In the genomic region with DNA sequence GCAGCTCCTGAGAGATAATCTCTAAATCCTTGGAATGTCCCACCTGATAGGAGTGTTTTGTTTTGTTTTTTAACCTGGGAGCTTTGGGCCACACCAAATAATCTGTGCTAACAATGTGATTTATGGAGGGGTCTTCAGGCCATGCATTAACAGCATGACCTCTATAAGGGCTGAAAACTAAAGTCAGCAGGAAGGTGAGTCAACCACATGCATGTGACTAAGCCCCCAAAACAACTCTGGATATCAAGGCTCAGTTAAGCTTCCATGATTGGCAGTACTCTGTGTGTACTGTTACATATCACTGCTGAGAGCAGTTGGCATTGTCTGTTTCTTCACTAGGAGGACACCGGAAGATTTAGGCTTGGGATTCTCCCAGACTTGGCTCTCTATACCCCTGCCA, we compare ENCODE assay signal across 24 cellular contexts. TPM values are rescaled to one million over a fixed set of nuclear protein-coding genes. Genes with fewer than 3 reads are reported as not detected.
DNase-seq lines count a peak whose midpoint lies in the region; TF ChIP-seq lines count a peak whose summit lies in the region.
"Had no signal": no experiment of that assay in that cellular context is flagged by ENCODE, and none has a peak within 500 bp of the region (broad histone marks: within the 10 kb centered on the region; RNA-seq: fewer than 3 reads in every experiment).

No MANE protein-coding gene starts in this region.

- CTCF ChIA-PET in HEK293T (lab: Yijun Ruan, JAX) = interaction anchor here (0.6 to 0.7 kb wide), 3 partner anchors 40 to 1537 kb away, joined by 4 to 10 read pairs (median 4); no protein-coding TSS in a partner anchor

- no peaks in the 10 kb centered on the region for H3K36me3 Mint-ChIP-seq in immature natural killer cell

- peak; percentile 32 for DNase-seq in Daoy (ENCODE audit: low read depth)
- no peak for DNase-seq in HEK293T (ENCODE audit: extremely low spot score)
- peak; percentile 64 for DNase-seq in amniotic epithelial cell (ENCODE audit: low read depth)
- DNase-seq in myocyte (ENCODE audit: low read depth) = peak; percentile 31
- no peak for DNase-seq in hypothalamus (lab: John Stamatoyannopoulos, UW)
- no peak for DNase-seq in NCI-H2227 (lab: John Stamatoyannopoulos, UW; ENCODE audit: unreplicated experiment)
- no peak for DNase-seq in immature natural killer cell
- DNase-seq: ACHN; activated CD4-positive, alpha-beta T cell treated with anti-CD3 and anti-CD28 coated beads, Interleukin-2, amount 10 ng/mL, durations not matched to agents 7 days and 5 days; activated naive CD4-positive, alpha-beta T cell; activated T-cell treated with anti-CD3 and anti-CD28 coated beads, Interleukin-2, amount 50 U/mL, for 48 hours; brain microvascular endothelial cell; C1 segment of cervical spinal cord; effector memory CD4-positive, alpha-beta T cell; gastrocnemius medialis; hippocampal formation; KG1; left ventricle myocardium superior; NCI-H1436 treated with DMSO at 0.1 percent for 48 hours; NCI-H524; substantia nigra had no signal

- no peaks in the 10 kb centered on the region for H3K9me3 Mint-ChIP-seq in immature natural killer cell
- H3K9me3 Mint-ChIP-seq: activated CD4-positive, alpha-beta T cell treated with anti-CD3 and anti-CD28 coated beads, Interleukin-2, amount 10 ng/mL, durations not matched to agents 7 days and 5 days; T-helper 2 cell treated with Interferon-gamma antibody and Interleukin-4, amounts not matched to agents 5 μg/mL and 100 μg/mL, for 36 hours had no signal

- no peak overlapping the region for H3K4me3 Mint-ChIP-seq in immature natural killer cell
- H3K4me3 Mint-ChIP-seq: activated CD4-positive, alpha-beta T cell treated with anti-CD3 and anti-CD28 coated beads, Interleukin-2, amount 10 ng/mL, durations not matched to agents 7 days and 5 days; T-helper 2 cell treated with Interferon-gamma antibody and Interleukin-4, amounts not matched to agents 5 μg/mL and 100 μg/mL, for 36 hours had no signal

- H3K4me1 Mint-ChIP-seq in immature natural killer cell = no peaks in the 10 kb centered on the region
- H3K4me1 Mint-ChIP-seq: activated CD4-positive, alpha-beta T cell treated with anti-CD3 and anti-CD28 coated beads, Interleukin-2, amount 10 ng/mL, durations not matched to agents 7 days and 5 days had no signal

- no peak overlapping the region for H3K27ac Mint-ChIP-seq in immature natural killer cell
- H3K27ac Mint-ChIP-seq: activated CD4-positive, alpha-beta T cell treated with anti-CD3 and anti-CD28 coated beads, Interleukin-2, amount 10 ng/mL, durations not matched to agents 7 days and 5 days had no signal

- POLR2A ChIA-PET in HEK293T (lab: Yijun Ruan, JAX) = interaction anchor here (2.0 kb wide), 1 partner anchor 10 kb away, joined by 5 read pairs; no protein-coding TSS in a partner anchor

- H3K27me3 Mint-ChIP-seq in immature natural killer cell (ENCODE audit: low read depth in 3 of 3) = no peaks in the 10 kb centered on the region
- H3K27me3 Mint-ChIP-seq: activated CD4-positive, alpha-beta T cell treated with anti-CD3 and anti-CD28 coated beads, Interleukin-2, amount 10 ng/mL, durations not matched to agents 7 days and 5 days had no signal

TF ChIP-seq in HEK293T, 16 proteins besides CTCF, POLR2A, EP300 and RAD21:
- TF ChIP-seq, protein P1, sequence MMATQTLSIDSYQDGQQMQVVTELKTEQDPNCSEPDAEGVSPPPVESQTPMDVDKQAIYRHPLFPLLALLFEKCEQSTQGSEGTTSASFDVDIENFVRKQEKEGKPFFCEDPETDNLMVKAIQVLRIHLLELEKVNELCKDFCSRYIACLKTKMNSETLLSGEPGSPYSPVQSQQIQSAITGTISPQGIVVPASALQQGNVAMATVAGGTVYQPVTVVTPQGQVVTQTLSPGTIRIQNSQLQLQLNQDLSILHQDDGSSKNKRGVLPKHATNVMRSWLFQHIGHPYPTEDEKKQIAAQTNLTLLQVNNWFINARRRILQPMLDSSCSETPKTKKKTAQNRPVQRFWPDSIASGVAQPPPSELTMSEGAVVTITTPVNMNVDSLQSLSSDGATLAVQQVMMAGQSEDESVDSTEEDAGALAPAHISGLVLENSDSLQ (IDR thresholded peaks at IDR 0.05) = peak; percentile 8; the same call in 1 of the 2 replicates
- TF ChIP-seq TARDBP (IDR thresholded peaks at IDR 0.05) = no peak
- TF ChIP-seq HDGF (IDR thresholded peaks at IDR 0.05; ENCODE audit: borderline replicate concordance) = no peak
- TF ChIP-seq FOXA1 (IDR thresholded peaks at IDR 0.05) = no peak
- TF ChIP-seq L3MBTL2 (conservative IDR thresholded peaks at IDR 0.05) = no peak

RNA-seq across cellular contexts. Expression of a gene that starts 10.7 kb away (rescaled TPM):
- total RNA-seq in Daoy (2014; rRNA removed; shearing (Covaris generic)) = 9.4 and 20.4 TPM in 2 replicates
- total RNA-seq in myocyte = 0.70 and 2.3 TPM in 2 replicates
- 0.90 TPM for polyA plus RNA-seq in myocyte (2012)
- under 1 TPM in 2 of 3 donors, not detected in 1; 0.31 to 0.37 TPM for polyA plus RNA-seq in immature natural killer cell
- total RNA-seq: esophagus muscularis mucosa, gastrocnemius medialis, left ventricle myocardium superior, posterior vena cava had no signal

RNA-seq across cellular contexts. Expression of a gene that starts 27.0 kb away (rescaled TPM):
- total RNA-seq in Daoy (2014; rRNA removed; shearing (Covaris generic)) = 6.1 and 7.9 TPM in 2 replicates
- 6.3 and 9.8 TPM in 2 replicates for total RNA-seq in myocyte
- 21.8 TPM for polyA plus RNA-seq in myocyte (2012)
- under 1 TPM in 2 of 3 donors, not detected in 1; 0.32 to 0.35 TPM for polyA plus RNA-seq in immature natural killer cell

RNA-seq across cellular contexts. Expression of a gene that starts 28.8 kb away (rescaled TPM):
- total RNA-seq in Daoy (2014; rRNA removed; shearing (Covaris generic)) = 30.7 and 41.7 TPM in 2 replicates
- total RNA-seq in myocyte = 81.2 and 81.6 TPM in 2 replicates
- 83.1 TPM for polyA plus RNA-seq in myocyte (2012)
- polyA plus RNA-seq in immature natural killer cell = 10 to 100 TPM; 36.0 to 66.5 (median 43.5) TPM

RNA-seq across cellular contexts. Expression of a gene that starts 48.5 kb away (rescaled TPM):
- total RNA-seq in Daoy (2014; rRNA removed; shearing (Covaris generic)) = 12.2 and 16.9 TPM in 2 replicates
- 18.7 and 19.1 TPM in 2 replicates for total RNA-seq in myocyte
- polyA plus RNA-seq in myocyte (2012) = 62.3 TPM
- polyA plus RNA-seq in immature natural killer cell = 1 to 10 TPM in 1 of 3 donors, under 1 TPM in 2; 0.79 to 1.6 (median 0.90) TPM

RNA-seq across cellular contexts. Expression of a gene that starts 57.7 kb away (rescaled TPM):
- 307 and 396 TPM in 2 replicates for total RNA-seq in Daoy (2014; rRNA removed; shearing (Covaris generic))
- total RNA-seq in myocyte = 138 and 179 TPM in 2 replicates
- polyA plus RNA-seq in myocyte (2012) = 373 TPM
- 100 to 1,000 TPM; 135 to 156 (median 138) TPM for polyA plus RNA-seq in immature natural killer cell

Comparison
In these comparisons a context has a peak if more than half of its experiments do, and no peak if none do; other contexts are left out.
1. DNase-seq: peak in Daoy (single experiment), amniotic epithelial cell (single experiment) and myocyte (single experiment); none in HEK293T (single experiment), hypothalamus (0 of 51), NCI-H2227 (single experiment) and immature natural killer cell (0 of 3).